13 cellular contexts compared by ENCODE assay signal in the genomic region with DNA sequence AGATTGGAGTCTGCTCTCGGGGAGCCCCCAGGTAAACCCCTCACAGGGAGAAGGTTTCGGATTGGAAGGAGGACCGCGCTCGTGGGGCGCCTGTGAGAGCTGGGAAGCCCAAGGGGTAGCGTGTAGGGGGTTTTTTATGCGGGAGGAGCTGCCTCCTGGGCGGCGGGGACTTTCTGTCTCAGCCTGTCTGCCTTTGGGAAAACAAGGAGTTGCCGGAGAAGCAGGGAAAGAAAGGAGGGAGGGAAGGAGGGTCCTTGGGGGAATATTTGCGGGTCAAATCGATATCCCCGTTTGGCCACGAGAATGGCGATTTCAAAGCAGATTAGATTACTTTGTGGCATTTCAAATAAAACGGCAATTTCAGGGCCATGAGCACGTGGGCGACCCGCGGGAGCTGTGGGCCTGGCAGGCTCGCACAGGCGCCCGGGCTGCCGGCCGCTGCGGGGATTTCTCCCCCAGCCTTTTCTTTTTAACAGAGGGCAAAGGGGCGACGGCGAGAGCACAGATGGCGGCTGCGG. TPM values are rescaled to one million over a fixed set of nuclear protein-coding genes. Genes with fewer than 3 reads are reported as not detected.
A peak's percentile ranks its signal among the peaks of the same experiment; 100 is the strongest.
DNase-seq lines count a peak whose midpoint lies in the region; ATAC-seq and TF ChIP-seq lines count a peak whose summit lies in the region.
"Had no signal": no experiment of that assay in that cellular context is flagged by ENCODE, and none has a peak within 500 bp of the region (broad histone marks: within the 10 kb centered on the region; RNA-seq: fewer than 3 reads in every experiment).

No MANE protein-coding gene starts in this region.

- H3K36me3 ChIP-seq in breast epithelium: no peaks in the 10 kb centered on the region
- H3K36me3 ChIP-seq: right lobe of liver had no signal

- H3K27ac Mint-ChIP-seq in MCF 10A (ENCODE audit: low read depth, unreplicated experiment): no peak overlapping the region
- peak overlapping the region in 2 of 3 experiments; percentile 70 to 71 for H3K27ac Mint-ChIP-seq in nephron
- H3K27ac Mint-ChIP-seq in type B pancreatic cell: no peak overlapping the region
- H3K27ac Mint-ChIP-seq: activated CD4-positive, alpha-beta T cell treated with anti-CD3 and anti-CD28 coated beads, Interleukin-2, amount 10 ng/mL, durations not matched to agents 24 days and 14 days; B cell had no signal

- TF ChIP-seq POLR2A in breast epithelium (IDR thresholded peaks at IDR 0.05): no peak

- ATAC-seq in GM18517 (IDR thresholded peaks at IDR 0.05; ENCODE audit: unreplicated experiment): no peak
- ATAC-seq in left colon: no peak
- ATAC-seq: HCT116 had no signal

- peaks cover 10% of the 10 kb centered on the region for H3K36me3 Mint-ChIP-seq in MCF 10A (ENCODE audit: insufficient read depth, unreplicated experiment)
- no peaks in the 10 kb centered on the region for H3K36me3 Mint-ChIP-seq in nephron (ENCODE audit: low read depth)
- H3K36me3 Mint-ChIP-seq in type B pancreatic cell: no peaks in the 10 kb centered on the region

- CTCF ChIA-PET in MCF 10A (lab: Yijun Ruan, JAX): no interaction called here

- H3K27me3 Mint-ChIP-seq in MCF 10A (ENCODE audit: insufficient read depth, unreplicated experiment) (no peaks in the 10 kb centered on the region), nephron (ENCODE audit: low read depth) (peaks cover 100% of the 10 kb centered on the region), type B pancreatic cell (peaks cover 95% of the 10 kb centered on the region)

- no peak overlapping the region for H3K4me3 Mint-ChIP-seq in MCF 10A (ENCODE audit: unreplicated experiment)
- H3K4me3 Mint-ChIP-seq in nephron: peak overlapping the region; percentile 71 to 77 (median 72)
- H3K4me3 Mint-ChIP-seq in type B pancreatic cell: peak overlapping the region; percentile 69
- H3K4me3 Mint-ChIP-seq: activated CD4-positive, alpha-beta T cell treated with anti-CD3 and anti-CD28 coated beads, Interleukin-2, amount 10 ng/mL, durations not matched to agents 24 days and 14 days; B cell had no signal

- H3K27ac ChIP-seq in breast epithelium: no peak overlapping the region
- H3K27ac ChIP-seq: right lobe of liver had no signal

- no peaks in the 10 kb centered on the region for H3K9me3 ChIP-seq in breast epithelium
- H3K9me3 ChIP-seq: right lobe of liver had no signal

- peaks cover 12 to 99% of the 10 kb centered on the region in 2 donors for H3K27me3 ChIP-seq in breast epithelium

- H3K4me1 Mint-ChIP-seq in MCF 10A (ENCODE audit: insufficient read depth, unreplicated experiment): peaks cover 7% of the 10 kb centered on the region
- H3K4me1 Mint-ChIP-seq in nephron: peaks cover 18% of the 10 kb centered on the region
- peaks cover 19% of the 10 kb centered on the region for H3K4me1 Mint-ChIP-seq in type B pancreatic cell (ENCODE audit: unreplicated experiment)

- BruUV-seq in MCF 10A (replicated peaks; lab: Mats Ljungman, UMichigan): no TSS peak

- peak in 1 of 2 donors; percentile 36 for DNase-seq in breast epithelium (ENCODE audit: low spot score in 2 of 2)
- DNase-seq in MCF 10A (ENCODE audit: unreplicated experiment): no peak
- DNase-seq in ecto neural progenitor cell (ENCODE audit: low spot score): peak; percentile 60
- peak; percentile 62 for DNase-seq in type B pancreatic cell (ENCODE audit: extremely low spot score, unreplicated experiment)
- DNase-seq in left colon: no peak
- DNase-seq in NCI-H128 (lab: John Stamatoyannopoulos, UW; ENCODE audit: unreplicated experiment): no peak
- DNase-seq: activated CD4-positive, alpha-beta T cell treated with anti-CD3 and anti-CD28 coated beads, Interleukin-2, amount 10 ng/mL, durations not matched to agents 24 days and 14 days; kidney glomerular epithelial cell had no signal

- TF ChIP-seq CTCF in breast epithelium (IDR thresholded peaks at IDR 0.05): no peak
- TF ChIP-seq CTCF in MCF 10A (IDR thresholded peaks at IDR 0.05; ENCODE audit: unreplicated experiment): no peak
- no peak for TF ChIP-seq CTCF in nephron (IDR thresholded peaks at IDR 0.05; ENCODE audit: unreplicated experiment in 3 of 3)
- TF ChIP-seq CTCF in type B pancreatic cell (conservative IDR thresholded peaks at IDR 0.05): no peak

- POLR2A ChIA-PET in MCF 10A (lab: Yijun Ruan, JAX): no interaction called here

- H3K4me1 ChIP-seq in breast epithelium: peaks cover 4 to 10% of the 10 kb centered on the region in 2 donors

- intact Hi-C loops in breast epithelium (cut with DNase I; ENCODE audit: low total_unique reads) (no loop called here), MCF 10A (cut with micrococcal nuclease) (no loop called here), left colon (cut with DNase I, micrococcal nuclease) (no loop called here)

- peak overlapping the region in 2 of 3 donors; percentile 21 to 54 for H3K4me3 ChIP-seq in breast epithelium
- H3K4me3 ChIP-seq: right lobe of liver had no signal

- H3K9me3 Mint-ChIP-seq in MCF 10A (ENCODE audit: unreplicated experiment) (no peaks in the 10 kb centered on the region), nephron (no peaks in the 10 kb centered on the region), type B pancreatic cell (no peaks in the 10 kb centered on the region)
- H3K9me3 Mint-ChIP-seq: activated CD4-positive, alpha-beta T cell treated with anti-CD3 and anti-CD28 coated beads, Interleukin-2, amount 10 ng/mL, durations not matched to agents 24 days and 14 days had no signal

RNA-seq across cellular contexts. Expression of a gene that starts 9.7 kb away (rescaled TPM):
- total RNA-seq in breast epithelium (under 1 TPM; 0.15 to 0.33 (median 0.32) TPM), MCF 10A (2022) (11.2 and 14.4 TPM in 2 replicates), type B pancreatic cell (ENCODE audit: low replicate concordance) (0.50 and 14.8 TPM in 2 replicates), left colon (under 1 TPM in 1 of 2 donors, not detected in 1; 0.34 TPM)
- total RNA-seq: B cell, right lobe of liver had no signal

Comparison
In these comparisons a context has a peak if more than half of its experiments do, and no peak if none do; other contexts are left out.
1. DNase-seq: peak in ecto neural progenitor cell (single experiment) and type B pancreatic cell (single experiment); none in MCF 10A (single experiment), left colon (0 of 2) and NCI-H128 (single experiment).
2. H3K27ac Mint-ChIP-seq: peak in nephron (2 of 3); none in MCF 10A (single experiment) and type B pancreatic cell (single experiment).